ENCODE assay signal across 14 cellular contexts in genomic region chr3:39577541-39577940, GRCh38.
"Had no signal": no experiment of that assay in that cellular context is flagged by ENCODE, and none has a peak within 500 bp of the region (broad histone marks: within the 10 kb centered on the region; RNA-seq: fewer than 3 reads in every experiment).

No MANE protein-coding gene starts in this region.

- H3K36me3 ChIP-seq: colonic mucosa, gastrocnemius medialis, upper lobe of right lung had no signal

- H3K4me1 ChIP-seq: colonic mucosa, gastrocnemius medialis, upper lobe of right lung had no signal

- H3K27me3 ChIP-seq: colonic mucosa, gastrocnemius medialis, upper lobe of right lung had no signal

- H3K36me3 Mint-ChIP-seq: natural killer cell treated with Interleukin-12 subunit alpha and Interleukin-12 subunit beta and Interleukin-15 and Interleukin-18, amount 100 ng/mL, for 72 hours had no signal

- H3K27ac Mint-ChIP-seq: natural killer cell treated with Interleukin-12 subunit alpha and Interleukin-12 subunit beta and Interleukin-15 and Interleukin-18, amount 100 ng/mL, for 72 hours; stimulated activated naive CD8-positive, alpha-beta T cell treated with anti-CD3 and anti-CD28 coated beads, Interleukin-15, Interleukin-2, amounts not matched to agents 100 ng/mL and 50 ng/mL, for 24 hours had no signal

- H3K4me3 ChIP-seq: colonic mucosa, gastrocnemius medialis, upper lobe of right lung had no signal

- H3K4me3 Mint-ChIP-seq: natural killer cell treated with Interleukin-12 subunit alpha and Interleukin-12 subunit beta and Interleukin-15 and Interleukin-18, amount 100 ng/mL, for 72 hours; stimulated activated naive CD8-positive, alpha-beta T cell treated with anti-CD3 and anti-CD28 coated beads, Interleukin-15, Interleukin-2, amounts not matched to agents 100 ng/mL and 50 ng/mL, for 24 hours had no signal

- DNase-seq: activated CD4-positive, alpha-beta T cell treated with anti-CD3 and anti-CD28 coated beads, Interleukin-2, amount 50 U/mL, for 1 hour; activated naive CD4-positive, alpha-beta T cell treated with anti-CD3 and anti-CD28 coated beads, Interleukin-2, amount 50 U/mL, for 16 hours; activated T-cell treated with anti-CD3 and anti-CD28 coated beads, Interleukin-2, amount 50 U/mL, for 1 hour; caudate nucleus; colonic mucosa; effector CD8-positive, alpha-beta T cell; gastrocnemius medialis; stimulated activated CD4-positive, alpha-beta T cell treated with anti-CD3 and anti-CD28 coated beads, Interleukin-2, amount 100 ng/mL, for 48 hours; stimulated activated CD8-positive, alpha-beta memory T cell treated with anti-CD3 and anti-CD28 coated beads, Interleukin-4, amount 100 ng/mL, for 48 hours; T-helper 2 cell; upper lobe of right lung had no signal

- H3K27ac ChIP-seq: colonic mucosa, epithelial cell of prostate, gastrocnemius medialis, upper lobe of right lung had no signal

- H3K9me3 Mint-ChIP-seq: natural killer cell treated with Interleukin-12 subunit alpha and Interleukin-12 subunit beta and Interleukin-15 and Interleukin-18, amount 100 ng/mL, for 72 hours; stimulated activated naive CD8-positive, alpha-beta T cell treated with anti-CD3 and anti-CD28 coated beads, Interleukin-15, Interleukin-2, amounts not matched to agents 100 ng/mL and 50 ng/mL, for 24 hours had no signal

- H3K9me3 ChIP-seq: colonic mucosa, gastrocnemius medialis, upper lobe of right lung had no signal
